Comparison of ENCODE assay signal across 19 cellular contexts in the genomic region with DNA sequence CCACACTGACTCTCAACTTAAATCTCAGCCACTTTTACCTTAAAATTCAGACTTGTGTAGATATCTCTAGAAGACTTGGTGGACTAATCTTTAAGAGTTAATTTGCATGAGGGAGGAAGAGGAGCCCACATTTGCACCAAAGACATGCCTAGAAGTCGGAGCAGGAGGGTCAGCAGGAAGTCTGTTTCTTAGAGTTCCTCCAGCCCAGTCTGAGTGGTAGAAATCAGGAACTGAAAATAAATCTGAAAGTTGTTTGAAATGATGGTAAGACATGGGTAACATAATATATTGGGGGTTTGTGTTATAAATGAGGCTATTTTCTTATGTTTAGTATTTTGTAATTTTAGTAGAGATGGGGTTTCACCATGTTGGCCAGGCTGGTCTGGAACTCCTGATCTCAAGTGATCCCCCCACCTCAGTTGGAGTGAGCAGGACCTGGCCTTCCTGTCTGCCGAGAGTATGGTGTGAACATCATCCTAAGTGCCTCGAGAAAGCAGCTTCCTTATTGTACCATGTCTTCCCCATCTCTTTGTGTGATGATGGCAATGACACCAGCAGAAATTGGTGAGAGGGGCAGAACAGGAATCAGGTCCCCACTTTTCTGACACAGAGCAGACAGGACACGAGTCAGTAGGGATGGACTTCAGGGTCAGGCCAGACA. TPM values are rescaled to one million over a fixed set of nuclear protein-coding genes. Genes with fewer than 3 reads are reported as not detected.
DNase-seq lines count a peak whose midpoint lies in the region; ATAC-seq, FAIRE-seq and TF ChIP-seq lines count a peak whose summit lies in the region.
"Not testable (repeated sequence)": the region's sequence is repeated elsewhere in the genome, so short reads cannot be mapped to it uniquely, and the experiment has no call there.
"Had no signal": no experiment of that assay in that cellular context is flagged by ENCODE, and none has a peak within 500 bp of the region (broad histone marks: within the 10 kb centered on the region; RNA-seq: fewer than 3 reads in every experiment).

No MANE protein-coding gene starts in this region.

- DNase-seq in CD4-positive, alpha-beta memory T cell; endothelial cell of umbilical vein (ENCODE audit: low read depth, low spot score); urothelium cell line (ENCODE audit: low spot score): not testable (repeated sequence)
- DNase-seq in KBM-7 (peak; percentile 21), RPMI8226 (peak; percentile 58)

- H4K20me1 ChIP-seq in endothelial cell of umbilical vein (replicated peaks; ENCODE audit: control insufficient read depth, extremely low read depth, insufficient read depth, low read length): not testable (repeated sequence)

- not testable (repeated sequence) for H3K36me3 Mint-ChIP-seq in CD4-positive, alpha-beta memory T cell

- TF ChIP-seq CTCF in endothelial cell of umbilical vein (IDR thresholded peaks at IDR 0.05; ENCODE audit: extremely low read depth in 1 of 2, insufficient read depth in 1 of 2, low read depth in 1 of 2, low read length in 2 of 2): not testable (repeated sequence)

- H3K27me3 ChIP-seq in CD4-positive, alpha-beta memory T cell (ENCODE audit: insufficient read depth, low read length); endothelial cell of umbilical vein (ENCODE audit: control insufficient read depth in 2 of 2, insufficient read depth in 2 of 2, low read length in 2 of 2): not testable (repeated sequence)

- not testable (repeated sequence) for H3K4me2 ChIP-seq in endothelial cell of umbilical vein (ENCODE audit: insufficient read depth, low read length)

- H3K4me1 Mint-ChIP-seq in CD4-positive, alpha-beta memory T cell: peaks cover 12 to 26% (median 19%) of the 10 kb centered on the region in 4 donors

- POLR2A ChIA-PET in CD4-positive, alpha-beta memory T cell (lab: Charles Lee; ENCODE audit: partially characterized antibody); endothelial cell of umbilical vein (lab: Charles Lee): not testable (repeated sequence)

- H3K9me3 ChIP-seq in CD4-positive, alpha-beta memory T cell (ENCODE audit: control insufficient read depth in 1 of 2, low read length in 2 of 2); endothelial cell of umbilical vein (replicated peaks; ENCODE audit: control insufficient read depth, insufficient read depth, low read length): not testable (repeated sequence)

- peaks cover 14% of the 10 kb centered on the region for H3K4me1 ChIP-seq in CD4-positive, alpha-beta memory T cell (ENCODE audit: insufficient read depth, low read length)
- H3K4me1 ChIP-seq in endothelial cell of umbilical vein (ENCODE audit: control insufficient read depth, extremely low read depth, insufficient read depth, low read length): not testable (repeated sequence)

- H3K9me1 ChIP-seq in endothelial cell of umbilical vein (replicated peaks; ENCODE audit: control insufficient read depth, extremely low read depth, insufficient read depth, low read length): not testable (repeated sequence)

- intact Hi-C loops in CD4-positive, alpha-beta memory T cell (cut with micrococcal nuclease): loop anchor here (1.0 to 10.0 kb wide), 2 partner anchors 16 to 353 kb away; partner anchors contain the start of genes UQCR10 and ZMAT5
- intact Hi-C loops in endothelial cell of umbilical vein (cut with micrococcal nuclease): not testable (repeated sequence)

- ATAC-seq in GM18861 (IDR thresholded peaks at IDR 0.05; ENCODE audit: unreplicated experiment): peak; percentile 64
- ATAC-seq in GM21447 (IDR thresholded peaks at IDR 0.05; ENCODE audit: unreplicated experiment): peak; percentile 56
- ATAC-seq in HG02973 (IDR thresholded peaks at IDR 0.05; ENCODE audit: unreplicated experiment): peak; percentile 47

- H3K79me2 ChIP-seq in endothelial cell of umbilical vein (ENCODE audit: control insufficient read depth, insufficient read depth, low read length): not testable (repeated sequence)

- TF ChIP-seq POLR2A in endothelial cell of umbilical vein (IDR thresholded peaks at IDR 0.05; ENCODE audit: low read depth, low read length): not testable (repeated sequence)

- dilution Hi-C loops in endothelial cell of umbilical vein (cut with MboI; ENCODE audit: extremely low pct_ligation_motif_present, low sequenced_read_pairs): not testable (repeated sequence)

- not testable (repeated sequence) for H3K4me3 ChIP-seq in CD4-positive, alpha-beta memory T cell (ENCODE audit: low read length in 2 of 2); endothelial cell of umbilical vein (replicated peaks in 1 of 3; ENCODE audit: insufficient read depth in 1 of 3, low read depth in 1 of 3, low read length in 3 of 3)

- CTCF ChIA-PET in CD4-positive, alpha-beta memory T cell (lab: Charles Lee; ENCODE audit: partially characterized antibody): interaction anchor here (0.8 to 1.8 kb wide), 2 partner anchors 20 to 22 kb away, joined by 3 to 8 read pairs; partner anchors contain the start of gene AP1B1
- CTCF ChIA-PET in endothelial cell of umbilical vein (lab: Charles Lee): interaction anchor here (1.0 kb wide), 1 partner anchor 17 kb away, joined by 3 read pairs; no protein-coding TSS in a partner anchor

- H3K27ac ChIP-seq in CD4-positive, alpha-beta memory T cell (ENCODE audit: low read depth, low read length); endothelial cell of umbilical vein (ENCODE audit: insufficient read depth, low read depth, low read length): not testable (repeated sequence)

- in situ Hi-C loops in KBM-7 (cut with MboI; ENCODE audit: low pct_unique_long_range_greater_than_20kb, low sequenced_read_pairs): not testable (repeated sequence)

- H3K36me3 ChIP-seq in CD4-positive, alpha-beta memory T cell (ENCODE audit: insufficient read depth, low read length); endothelial cell of umbilical vein (ENCODE audit: control insufficient read depth in 2 of 2, extremely low read depth in 1 of 2, insufficient read depth in 2 of 2, low read length in 2 of 2): not testable (repeated sequence)

- H2AFZ ChIP-seq in endothelial cell of umbilical vein (ENCODE audit: low read depth, low read length): not testable (repeated sequence)

- not testable (repeated sequence) for H3K9me3 Mint-ChIP-seq in CD4-positive, alpha-beta memory T cell

- H3K27ac Mint-ChIP-seq in CD4-positive, alpha-beta memory T cell: peak overlapping the region in 4 of 7 donors; percentile 8 to 64 (median 31)

- H3K27me3 Mint-ChIP-seq in CD4-positive, alpha-beta memory T cell: not testable (repeated sequence)

- not testable (repeated sequence) for H3K9ac ChIP-seq in endothelial cell of umbilical vein (replicated peaks; ENCODE audit: extremely low read depth, insufficient read depth, low read length)

- not testable (repeated sequence) for H3K4me3 Mint-ChIP-seq in CD4-positive, alpha-beta memory T cell

- not testable (repeated sequence) for BruUV-seq in endothelial cell of umbilical vein (replicated peaks; lab: Mats Ljungman, UMichigan)

- FAIRE-seq in endothelial cell of umbilical vein (lab: Jason Lieb, UNC): peak; percentile 55
- peak; percentile 13 for FAIRE-seq in urothelium cell line (lab: Jason Lieb, UNC)

RNA-seq across cellular contexts. Expression of gene AP1B1, which starts 23.3 kb away (rescaled TPM):
- 10 to 100 TPM; 41.3 to 42.7 TPM for total RNA-seq in CD4-positive, alpha-beta memory T cell
- 10 to 100 TPM in 1 of 2 donors, 1 to 10 TPM in 1; 9.1 to 20.2 TPM for polyA plus RNA-seq in CD4-positive, alpha-beta memory T cell
- 102 and 107 TPM in 2 replicates for total RNA-seq in endothelial cell of umbilical vein
- 131 and 188 TPM in 2 replicates for polyA plus RNA-seq in endothelial cell of umbilical vein
- 80.3 and 85.9 TPM in 2 replicates for polyA plus RNA-seq in endothelial cell of umbilical vein (2011; cell fraction: cytosol; rRNA removed)
- 129 and 131 TPM in 2 replicates for polyA plus RNA-seq in endothelial cell of umbilical vein (2011; cell fraction: nucleus; rRNA removed)
- 84.9 and 85.8 TPM in 2 replicates for polyA plus RNA-seq in endothelial cell of umbilical vein (2012)
- polyA minus RNA-seq in endothelial cell of umbilical vein: 178 and 221 TPM in 2 replicates
- 46.8 TPM for polyA minus RNA-seq in endothelial cell of umbilical vein (2011; cell fraction: cytosol; rRNA and poly(A)+ RNA removed)
- polyA minus RNA-seq in endothelial cell of umbilical vein (2011; cell fraction: nucleus; rRNA and poly(A)+ RNA removed): 73.2 and 80.7 TPM in 2 replicates

RNA-seq across cellular contexts. Expression of gene RFPL1, which starts 26.7 kb away (rescaled TPM):
- total RNA-seq in CD4-positive, alpha-beta memory T cell: not detected
- not detected for polyA plus RNA-seq in CD4-positive, alpha-beta memory T cell
- total RNA-seq in endothelial cell of umbilical vein: not detected in 2 replicates
- not detected in 2 replicates for polyA plus RNA-seq in endothelial cell of umbilical vein
- polyA plus RNA-seq in endothelial cell of umbilical vein (2011; cell fraction: cytosol; rRNA removed): not detected in 2 replicates
- not detected in 2 replicates for polyA plus RNA-seq in endothelial cell of umbilical vein (2011; cell fraction: nucleus; rRNA removed)
- polyA plus RNA-seq in endothelial cell of umbilical vein (2012): not detected in 2 replicates
- not detected in 2 replicates for polyA minus RNA-seq in endothelial cell of umbilical vein
- not detected for polyA minus RNA-seq in endothelial cell of umbilical vein (2011; cell fraction: cytosol; rRNA and poly(A)+ RNA removed)
- not detected in 2 replicates for polyA minus RNA-seq in endothelial cell of umbilical vein (2011; cell fraction: nucleus; rRNA and poly(A)+ RNA removed)
- total RNA-seq: activated CD4-positive, alpha-beta T cell treated with anti-CD3 and anti-CD28 coated beads for 36 hours; activated CD8-positive, alpha-beta memory T cell treated with anti-CD3 and anti-CD28 coated beads for 36 hours; endodermal cell; fibroblast of lung; G401; glomerular endothelial cell; lower leg skin; posterior vena cava; sciatic nerve; SJCRH30 had no signal
- polyA plus RNA-seq: fibroblast of lung, keratinocyte had no signal
